Comparison of ENCODE assay signal across 11 cellular contexts in the genomic region with DNA sequence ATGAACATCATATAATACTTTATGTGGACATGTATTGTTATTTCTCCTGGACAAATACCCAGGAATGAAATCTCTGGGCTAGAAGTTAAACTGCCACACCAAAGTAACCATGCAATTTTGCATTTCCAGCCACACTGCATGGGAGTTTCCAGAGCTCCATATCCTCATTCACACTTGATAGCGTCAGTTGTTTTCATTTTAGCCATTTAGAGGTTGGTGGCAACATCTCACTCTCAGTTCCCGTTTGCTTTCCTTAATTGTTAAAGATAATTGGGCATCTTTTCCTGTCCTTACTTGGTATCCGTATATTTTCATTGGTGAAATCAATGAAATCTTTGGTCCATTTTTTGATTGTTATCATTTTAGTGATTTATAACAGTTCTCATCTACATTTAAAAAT.
"Had no signal": no experiment of that assay in that cellular context is flagged by ENCODE, and none has a peak within 500 bp of the region (broad histone marks: within the 10 kb centered on the region; RNA-seq: fewer than 3 reads in every experiment).

No MANE protein-coding gene starts in this region.

- H3K9ac ChIP-seq: GM23248 had no signal

- H3K4me2 ChIP-seq: GM23338 had no signal

- H3K4me1 ChIP-seq: HAP-1 had no signal

- DNase-seq: GM23248, GOT3, H7, H9, HCEC 1CT, HFFc6 had no signal

- H3K36me3 ChIP-seq: HAP-1 had no signal

- H3K27ac ChIP-seq: GM23248 had no signal

- H2AFZ ChIP-seq: GM23248, GM23338 had no signal

- H3K9me3 ChIP-seq: HAP-1 had no signal

- FAIRE-seq: H1, H54 had no signal

- ATAC-seq: GM23338, HCT116 had no signal

- H3K4me3 ChIP-seq: GM23248, GM23338, HAP-1 had no signal
